8 cellular contexts compared by ENCODE assay signal in genomic region chr6:20212392-20213111, GRCh38. TPM values are rescaled to one million over a fixed set of nuclear protein-coding genes. Genes with fewer than 3 reads are reported as not detected.
DNase-seq lines count a peak whose midpoint lies in the region; ATAC-seq and TF ChIP-seq lines count a peak whose summit lies in the region.

Gene MBOAT1, minus strand, starts transcription at chr6:20212469. Its CDS starts 235 bp downstream, at chr6:20212234.

- no peaks in the 10 kb centered on the region for H3K36me3 Mint-ChIP-seq in activated T-cell treated with anti-CD3 and anti-CD28 coated beads, Interleukin-2, amount 50 U/mL, for 4 hours (ENCODE audit: insufficient read depth)
- H3K36me3 Mint-ChIP-seq in naive B cell = no peaks in the 10 kb centered on the region
- H3K36me3 Mint-ChIP-seq in stimulated activated naive B cell treated with anti-CD40 and anti-IgM and Interleukin-4, amounts not matched to agents 10 μg/mL and 1 μg/mL and 100 μg/mL, for 72 hours = no peaks in the 10 kb centered on the region

- H3K27me3 ChIP-seq in OCI-LY3 (ENCODE audit: low read depth, low read length) (peaks cover 6% of the 10 kb centered on the region; the same call in 1 of the 2 replicates), esophagus squamous epithelium (no peaks in the 10 kb centered on the region)

- no peaks in the 10 kb centered on the region for H3K9me3 Mint-ChIP-seq in activated T-cell treated with anti-CD3 and anti-CD28 coated beads, Interleukin-2, amount 50 U/mL, for 4 hours
- H3K9me3 Mint-ChIP-seq in naive B cell = no peaks in the 10 kb centered on the region
- no peaks in the 10 kb centered on the region for H3K9me3 Mint-ChIP-seq in stimulated activated naive B cell treated with anti-CD40 and anti-IgM and Interleukin-4, amounts not matched to agents 10 μg/mL and 1 μg/mL and 100 μg/mL, for 72 hours

- H3K27ac Mint-ChIP-seq in naive B cell = peak within 1 kb of the TSS in 5 of 6 donors; percentile 47 to 96 (median 74)
- H3K27ac Mint-ChIP-seq in stimulated activated naive B cell treated with anti-CD40 and anti-IgM and Interleukin-4, amounts not matched to agents 10 μg/mL and 1 μg/mL and 100 μg/mL, for 72 hours = peak within 1 kb of the TSS; percentile 68

- H3K36me3 ChIP-seq in OCI-LY3 (replicated peaks; ENCODE audit: low read depth, low read length) (no peaks in the 10 kb centered on the region), esophagus squamous epithelium (no peaks in the 10 kb centered on the region)

- 1 to 6% methylated on average over 4 to 12 of the region's 60 CpGs for WGBS in esophagus squamous epithelium, 2 donors

- H3K27me3 Mint-ChIP-seq in activated T-cell treated with anti-CD3 and anti-CD28 coated beads, Interleukin-2, amount 50 U/mL, for 4 hours (ENCODE audit: low read depth) = no peaks in the 10 kb centered on the region
- H3K27me3 Mint-ChIP-seq in naive B cell = peaks cover 0 to 5% (median 0%) of the 10 kb centered on the region in 3 donors
- peaks cover 13% of the 10 kb centered on the region in 2 donors for H3K27me3 Mint-ChIP-seq in stimulated activated naive B cell treated with anti-CD40 and anti-IgM and Interleukin-4, amounts not matched to agents 10 μg/mL and 1 μg/mL and 100 μg/mL, for 72 hours

- H3K27ac ChIP-seq in OCI-LY3 (ENCODE audit: low read length) (peak within 1 kb of the TSS; percentile 19), esophagus squamous epithelium (peak within 1 kb of the TSS; percentile 91 to 95 (median 92))

- intact Hi-C loops in esophagus squamous epithelium (cut with DNase I) = no loop called here

- peak within 1 kb of the TSS; percentile 97 for H3K4me2 ChIP-seq in OCI-LY3 (ENCODE audit: low read length)

- TF ChIP-seq CTCF in OCI-LY3 (IDR thresholded peaks at IDR 0.05; ENCODE audit: low read depth, low read length) = no peak
- peak in 1 of 6 experiments; percentile 21 for TF ChIP-seq CTCF in esophagus squamous epithelium (IDR thresholded peaks at IDR 0.05)

- peak within 1 kb of the TSS; percentile 91 for H3K4me3 Mint-ChIP-seq in activated T-cell treated with anti-CD3 and anti-CD28 coated beads, Interleukin-2, amount 50 U/mL, for 4 hours
- H3K4me3 Mint-ChIP-seq in naive B cell = peak within 1 kb of the TSS; percentile 89 to 98 (median 94)
- peak within 1 kb of the TSS; percentile 91 for H3K4me3 Mint-ChIP-seq in stimulated activated naive B cell treated with anti-CD40 and anti-IgM and Interleukin-4, amounts not matched to agents 10 μg/mL and 1 μg/mL and 100 μg/mL, for 72 hours

- H3K79me2 ChIP-seq in OCI-LY3 (ENCODE audit: low read length) = no peaks in the 10 kb centered on the region

- ATAC-seq in GM21423 (IDR thresholded peaks at IDR 0.05; ENCODE audit: unreplicated experiment) (peak; percentile 82), naive B cell (ENCODE audit: low read depth in 2 of 2) (peak; percentile 83 to 87)
- peak; percentile 85 to 87 for ATAC-seq in activated T-cell treated with anti-CD3 and anti-CD28 coated beads, Interleukin-2, amount 50 U/mL, for 4 hours
- peak; percentile 82 to 83 for ATAC-seq in stimulated activated naive B cell treated with anti-CD40 and anti-IgM and Interleukin-4, amounts not matched to agents 10 μg/mL and 1 μg/mL and 100 μg/mL, for 72 hours (replicated peaks)

- DNase-seq in DMS 273 (lab: John Stamatoyannopoulos, UW; ENCODE audit: unreplicated experiment) = peak; percentile 95
- peak in 75 of 76 experiments; percentile 57 to 96 (median 91) for DNase-seq in HUDEP-2 (lab: John Stamatoyannopoulos, UW; ENCODE audit: unreplicated experiment in 76 of 76)
- peak; percentile 38 for DNase-seq in activated T-cell treated with anti-CD3 and anti-CD28 coated beads, Interleukin-2, amount 50 U/mL, for 4 hours
- peak; percentile 51 for DNase-seq in esophagus squamous epithelium (lab: John Stamatoyannopoulos, UW)
- peak; percentile 48 for DNase-seq in naive B cell
- DNase-seq in stimulated activated naive B cell treated with anti-CD40 and anti-IgM and Interleukin-4, amounts not matched to agents 10 μg/mL and 1 μg/mL and 100 μg/mL, for 72 hours = peak; percentile 50

- H3K4me1 Mint-ChIP-seq in activated T-cell treated with anti-CD3 and anti-CD28 coated beads, Interleukin-2, amount 50 U/mL, for 4 hours (ENCODE audit: low read depth) = peaks cover 40% of the 10 kb centered on the region
- peaks cover 19 to 24% (median 21%) of the 10 kb centered on the region in 3 donors for H3K4me1 Mint-ChIP-seq in naive B cell
- peaks cover 18 to 23% of the 10 kb centered on the region in 2 donors for H3K4me1 Mint-ChIP-seq in stimulated activated naive B cell treated with anti-CD40 and anti-IgM and Interleukin-4, amounts not matched to agents 10 μg/mL and 1 μg/mL and 100 μg/mL, for 72 hours

- peak within 1 kb of the TSS; percentile 97 for H2AFZ ChIP-seq in OCI-LY3 (ENCODE audit: low read depth, low read length)

- H3K4me1 ChIP-seq in OCI-LY3 (ENCODE audit: low read length) = peaks cover 11% of the 10 kb centered on the region
- peaks cover 12 to 64% (median 23%) of the 10 kb centered on the region in 3 donors for H3K4me1 ChIP-seq in esophagus squamous epithelium

- H4K20me1 ChIP-seq in OCI-LY3 (ENCODE audit: insufficient read depth, low read length) = no peaks in the 10 kb centered on the region

- H3K9me3 ChIP-seq in OCI-LY3 (ENCODE audit: insufficient read depth, low read length) (no peaks in the 10 kb centered on the region), esophagus squamous epithelium (no peaks in the 10 kb centered on the region)

- peak in 3 of 4 donors; percentile 48 to 78 (median 75) for TF ChIP-seq POLR2A in esophagus squamous epithelium (IDR thresholded peaks at IDR 0.05)

- peak within 1 kb of the TSS; percentile 75 for H3K9ac ChIP-seq in OCI-LY3 (ENCODE audit: low read length)

- H3K4me3 ChIP-seq in OCI-LY3 (ENCODE audit: low read length) (peak within 1 kb of the TSS; percentile 91), esophagus squamous epithelium (peak within 1 kb of the TSS; percentile 72 to 82 (median 74))

RNA-seq across cellular contexts. Expression of gene MBOAT1, which starts in this region (rescaled TPM):
- total RNA-seq in activated T-cell treated with anti-CD3 and anti-CD28 coated beads, Interleukin-2, amount 50 U/mL, for 4 hours = 1 to 10 TPM; 2.2 to 5.1 (median 4.4) TPM
- total RNA-seq in esophagus squamous epithelium = 10 to 100 TPM in 3 of 4 donors, 1 to 10 TPM in 1; 5.2 to 12.8 (median 12.0) TPM
- 1 to 10 TPM in 2 of 6 donors, under 1 TPM in 4; 0.14 to 1.4 (median 0.86) TPM for polyA plus RNA-seq in naive B cell (ENCODE audit: low read depth in 6 of 6)

Comparison
In these comparisons a context has a peak if more than half of its experiments do, and no peak if none do; other contexts are left out.
1. Peak in every context shown above with its lines: DNase-seq, ATAC-seq, H3K4me3 ChIP-seq and H3K27ac ChIP-seq.
2. DNase-seq: peak in every context shown above with its lines; median percentile 95 in DMS 273; 91 in HUDEP-2; 51 in esophagus squamous epithelium; 50 in stimulated activated naive B cell treated with anti-CD40 and anti-IgM and Interleukin-4, amounts not matched to agents 10 μg/mL and 1 μg/mL and 100 μg/mL, for 72 hours; 48 in naive B cell; 38 in activated T-cell treated with anti-CD3 and anti-CD28 coated beads, Interleukin-2, amount 50 U/mL, for 4 hours.